9 cellular contexts compared by ENCODE assay signal in the genomic region with DNA sequence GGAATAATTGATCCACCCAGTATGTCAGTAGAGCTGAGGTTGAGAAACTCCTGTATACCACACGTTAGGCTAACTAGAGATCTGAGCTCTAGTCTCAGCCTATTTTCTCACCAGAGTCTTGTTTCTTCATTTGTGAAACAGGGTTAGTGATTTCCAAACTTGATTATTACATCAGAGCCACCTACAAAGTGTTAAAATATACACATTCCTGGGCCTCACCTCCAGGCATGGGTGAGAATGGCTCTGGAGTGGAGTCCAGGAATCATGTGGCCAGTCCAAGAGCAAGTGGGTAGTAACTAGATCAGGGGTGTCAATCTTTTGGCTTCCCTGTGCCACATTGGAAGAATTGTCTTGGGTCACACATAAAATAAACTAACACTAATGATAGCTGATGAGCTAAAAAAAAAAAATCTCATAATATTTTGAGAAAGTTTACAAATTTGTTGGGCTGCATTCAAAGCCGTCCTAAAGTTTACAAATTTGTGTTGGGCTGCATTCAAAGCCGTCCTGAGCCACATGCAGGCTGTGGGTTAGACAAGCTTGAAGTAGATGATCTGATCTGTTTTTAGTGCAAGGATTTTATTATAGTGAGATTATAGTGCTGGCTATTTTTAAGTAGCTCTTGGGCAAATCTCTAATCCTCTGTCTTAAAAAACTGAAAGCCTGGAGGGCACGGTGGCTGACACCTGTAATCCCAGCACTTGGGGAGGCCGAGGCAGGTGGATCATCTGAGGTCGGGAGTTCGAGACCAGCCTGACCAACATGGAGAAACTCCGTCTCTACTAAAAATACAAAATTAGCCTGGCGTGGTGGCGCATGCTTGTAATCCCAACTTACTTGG. TPM values are rescaled to one million over a fixed set of nuclear protein-coding genes. Genes with fewer than 3 reads are reported as not detected.
DNase-seq lines count a peak whose midpoint lies in the region; ATAC-seq, FAIRE-seq and TF ChIP-seq lines count a peak whose summit lies in the region.
"Had no signal": no experiment of that assay in that cellular context is flagged by ENCODE, and none has a peak within 500 bp of the region (broad histone marks: within the 10 kb centered on the region; RNA-seq: fewer than 3 reads in every experiment).

No MANE protein-coding gene starts in this region.

- no peaks in the 10 kb centered on the region for H3K9me1 ChIP-seq in endothelial cell of umbilical vein (replicated peaks; ENCODE audit: control insufficient read depth, extremely low read depth, insufficient read depth, low read length)

- H3K36me3 ChIP-seq in SK-N-SH (replicated peaks in 1 of 2; ENCODE audit: control insufficient read depth in 1 of 2, insufficient read depth in 2 of 2, low read length in 1 of 2): peaks cover 27 to 37% of the 10 kb centered on the region in 2 experiments
- peaks cover 68% of the 10 kb centered on the region for H3K36me3 ChIP-seq in OCI-LY7 (ENCODE audit: insufficient read depth, low read length)
- peaks cover 0 to 3% of the 10 kb centered on the region in 2 experiments for H3K36me3 ChIP-seq in endothelial cell of umbilical vein (ENCODE audit: control insufficient read depth in 2 of 2, extremely low read depth in 1 of 2, insufficient read depth in 2 of 2, low read length in 2 of 2)
- H3K36me3 ChIP-seq in skeletal muscle tissue (ENCODE audit: control insufficient read depth in 3 of 3, insufficient read depth in 3 of 3, low read length in 3 of 3): peaks cover 4 to 16% (median 14%) of the 10 kb centered on the region in 3 donors

- H4K20me1 ChIP-seq in SK-N-SH (ENCODE audit: insufficient read depth) (peaks cover 52% of the 10 kb centered on the region), OCI-LY7 (ENCODE audit: insufficient read depth, low read length) (peaks cover 34% of the 10 kb centered on the region), endothelial cell of umbilical vein (replicated peaks; ENCODE audit: control insufficient read depth, extremely low read depth, insufficient read depth, low read length) (no peaks in the 10 kb centered on the region)

- H3K79me2 ChIP-seq in SK-N-SH (ENCODE audit: insufficient read depth) (peaks cover 56% of the 10 kb centered on the region), OCI-LY7 (ENCODE audit: insufficient read depth, low read depth, low read length) (peaks cover 63% of the 10 kb centered on the region), endothelial cell of umbilical vein (ENCODE audit: control insufficient read depth, insufficient read depth, low read length) (peaks cover 45% of the 10 kb centered on the region)

- no peak for TF ChIP-seq POLR2A in endothelial cell of umbilical vein (IDR thresholded peaks at IDR 0.05; ENCODE audit: low read depth, low read length)

- no peak for TF ChIP-seq RAD21 in SK-N-SH (IDR thresholded peaks at IDR 0.05; ENCODE audit: low read length)

- dilution Hi-C loops in endothelial cell of umbilical vein (cut with MboI; ENCODE audit: extremely low pct_ligation_motif_present, low sequenced_read_pairs): no loop called here

- no peak for FAIRE-seq in endothelial cell of umbilical vein (lab: Jason Lieb, UNC)

- peak overlapping the region; percentile 29 to 73; a peak in 3 of 4 replicates for H3K27ac ChIP-seq in SK-N-SH (ENCODE audit: low read depth in 2 of 2, low read length in 1 of 2)
- H3K27ac ChIP-seq in OCI-LY7 (ENCODE audit: low read depth, low read length, poor library complexity, severe bottlenecking): peak overlapping the region; percentile 1
- peak overlapping the region; percentile 82 for H3K27ac ChIP-seq in endothelial cell of umbilical vein (ENCODE audit: insufficient read depth, low read depth, low read length)
- H3K27ac ChIP-seq in skeletal muscle tissue (ENCODE audit: low read depth, low read length): peak overlapping the region; percentile 19

- H3K4me3 ChIP-seq in SK-N-SH (ENCODE audit: low read depth in 2 of 2, low read length in 1 of 2) (0 out of 4 replicates have a peak overlapping the region, but pooled peaks of 1 of the 2 experiments have one; percentile 1), OCI-LY7 (ENCODE audit: low read depth, low read length, poor library complexity, severe bottlenecking) (peak overlapping the region; percentile 77), endothelial cell of umbilical vein (replicated peaks in 1 of 3; ENCODE audit: insufficient read depth in 1 of 3, low read depth in 1 of 3, low read length in 3 of 3) (peak overlapping the region in 1 of 3 experiments; percentile 33), skeletal muscle tissue (ENCODE audit: low read length in 3 of 3) (no peak overlapping the region)

- H3K9me2 ChIP-seq in SK-N-SH: no peaks in the 10 kb centered on the region
- no peaks in the 10 kb centered on the region for H3K9me2 ChIP-seq in OCI-LY7 (ENCODE audit: insufficient read depth, low read length)

- BruUV-seq in OCI-LY7 (replicated peaks; lab: Mats Ljungman, UMichigan) (TSS peak; percentile 1), endothelial cell of umbilical vein (replicated peaks; lab: Mats Ljungman, UMichigan) (no TSS peak)

- TF ChIP-seq CTCF in SK-N-SH (IDR thresholded peaks at IDR 0.05) (no peak), OCI-LY7 (conservative IDR thresholded peaks at IDR 0.05; ENCODE audit: low read length) (no peak), endothelial cell of umbilical vein (IDR thresholded peaks at IDR 0.05; ENCODE audit: extremely low read depth in 1 of 2, insufficient read depth in 1 of 2, low read depth in 1 of 2, low read length in 2 of 2) (no peak)

- H3K9ac ChIP-seq in SK-N-SH: no peak overlapping the region
- H3K9ac ChIP-seq in endothelial cell of umbilical vein (replicated peaks; ENCODE audit: extremely low read depth, insufficient read depth, low read length): peak overlapping the region; percentile 68
- peak overlapping the region in 1 of 3 donors; percentile 16 for H3K9ac ChIP-seq in skeletal muscle tissue (ENCODE audit: low read depth in 1 of 3, low read length in 3 of 3)

- intact Hi-C loops in OCI-LY7 (cut with micrococcal nuclease; ENCODE audit: unreplicated experiment): no loop called here
- intact Hi-C loops in endothelial cell of umbilical vein (cut with micrococcal nuclease): no loop called here

- H3F3A ChIP-seq in SK-N-SH (replicated peaks; ENCODE audit: insufficient read depth): peaks cover 41% of the 10 kb centered on the region

- peak overlapping the region; percentile 79 for H3K4me2 ChIP-seq in SK-N-SH
- H3K4me2 ChIP-seq in OCI-LY7 (ENCODE audit: low read length): peak overlapping the region; percentile 84
- peak overlapping the region; percentile 97 for H3K4me2 ChIP-seq in endothelial cell of umbilical vein (ENCODE audit: insufficient read depth, low read length)

- POLR2A ChIA-PET in SK-N-SH (lab: Yijun Ruan, JAX): interaction anchor here (0.8 to 4.4 kb wide), 4 partner anchors 7 to 111 kb away, joined by 3 to 20 read pairs (median 4); a partner anchor contains a TSS
- POLR2A ChIA-PET in OCI-LY7 (lab: Charles Lee): interaction anchor here (0.9 to 5.4 kb wide), 4 partner anchors 15 to 142 kb away, joined by 3 to 53 read pairs (median 3); no protein-coding TSS in a partner anchor
- POLR2A ChIA-PET in endothelial cell of umbilical vein (lab: Charles Lee): no interaction called here

- no peak for ATAC-seq in SK-N-SH treated with all-trans-retinoic acid at 6 μM for 48 hours
- ATAC-seq in HG03378 (IDR thresholded peaks at IDR 0.05; ENCODE audit: unreplicated experiment): no peak

- WGBS in SK-N-SH (ENCODE audit: low lambda C conversion rate): 88% methylated on average over 10 of the region's 10 CpGs

- H3K4me1 ChIP-seq in SK-N-SH (ENCODE audit: control insufficient read depth in 1 of 2, insufficient read depth in 2 of 2, low read depth in 1 of 2, low read length in 1 of 2) (peaks cover 30 to 31% of the 10 kb centered on the region in 2 experiments), OCI-LY7 (ENCODE audit: insufficient read depth, low read length, poor library complexity, severe bottlenecking) (peaks cover 44% of the 10 kb centered on the region), endothelial cell of umbilical vein (ENCODE audit: control insufficient read depth, extremely low read depth, insufficient read depth, low read length) (peaks cover 47% of the 10 kb centered on the region), skeletal muscle tissue (ENCODE audit: control insufficient read depth in 3 of 3, insufficient read depth in 3 of 3, low read length in 3 of 3) (peaks cover 44 to 62% (median 46%) of the 10 kb centered on the region in 3 donors)

- H2AFZ ChIP-seq in SK-N-SH (ENCODE audit: low read depth): no peak overlapping the region
- no peak overlapping the region for H2AFZ ChIP-seq in OCI-LY7 (ENCODE audit: low read length)
- H2AFZ ChIP-seq in endothelial cell of umbilical vein (ENCODE audit: low read depth, low read length): no peak overlapping the region

- no peaks in the 10 kb centered on the region for H3K27me3 ChIP-seq in SK-N-SH (ENCODE audit: insufficient read depth)
- H3K27me3 ChIP-seq in endothelial cell of umbilical vein (ENCODE audit: control insufficient read depth in 2 of 2, insufficient read depth in 2 of 2, low read length in 2 of 2): no peaks in the 10 kb centered on the region
- no peaks in the 10 kb centered on the region for H3K27me3 ChIP-seq in skeletal muscle tissue (ENCODE audit: control insufficient read depth in 3 of 3, insufficient read depth in 3 of 3, low read length in 3 of 3)

- H3K9me3 ChIP-seq in SK-N-SH (no peaks in the 10 kb centered on the region), OCI-LY7 (ENCODE audit: low read length) (no peaks in the 10 kb centered on the region), endothelial cell of umbilical vein (replicated peaks; ENCODE audit: control insufficient read depth, insufficient read depth, low read length) (no peaks in the 10 kb centered on the region), skeletal muscle tissue (ENCODE audit: control insufficient read depth in 3 of 3, low read length in 3 of 3) (no peaks in the 10 kb centered on the region)

- CTCF ChIA-PET in SK-N-SH (lab: Yijun Ruan, JAX) (interaction anchor here (0.9 to 14.5 kb wide), 14 partner anchors 9 to 176 kb away, joined by 3 to 319 read pairs (median 36); a partner anchor contains a TSS), OCI-LY7 (lab: Charles Lee; ENCODE audit: unreplicated experiment) (interaction anchor here (0.5 to 1.1 kb wide), 3 partner anchors 33 to 500 kb away, joined by 3 to 4 read pairs (median 3); no protein-coding TSS in a partner anchor), endothelial cell of umbilical vein (lab: Charles Lee) (interaction anchor here (1.3 to 8.8 kb wide), 5 partner anchors 13 to 121 kb away, joined by 4 to 121 read pairs (median 9); a partner anchor contains a TSS)

- no peak for TF ChIP-seq EP300 in SK-N-SH (IDR thresholded peaks at IDR 0.05; ENCODE audit: borderline replicate concordance in 1 of 2, low read depth in 1 of 2, low read length in 1 of 2)

- DNase-seq in SK-N-SH: no peak
- no peak for DNase-seq in OCI-LY7 (ENCODE audit: low spot score)
- no peak for DNase-seq in endothelial cell of umbilical vein (ENCODE audit: low read depth, low spot score)
- DNase-seq in NCI-H446 (lab: John Stamatoyannopoulos, UW): no peak
- DNase-seq in dermis blood vessel endothelial cell: no peak
- DNase-seq: hypothalamus had no signal

RNA-seq across cellular contexts. Expression of a gene that starts 20.4 kb away (rescaled TPM):
- 2.2 and 5.0 TPM in 2 replicates for polyA plus RNA-seq in SK-N-SH (2012; rRNA removed)
- 5.8 and 8.0 TPM in 2 replicates for polyA plus RNA-seq in SK-N-SH (2012; cell fraction: cytosol; rRNA removed)
- polyA plus RNA-seq in SK-N-SH (2012; cell fraction: nucleus; rRNA removed): 5.6 and 13.2 TPM in 2 replicates
- total RNA-seq in OCI-LY7 (2014; rRNA removed; shearing (Covaris generic)): 5.7 and 6.3 TPM in 2 replicates
- 11.7 and 15.9 TPM in 2 replicates for total RNA-seq in OCI-LY7 (2022)
- not detected in 2 replicates for total RNA-seq in endothelial cell of umbilical vein
- not detected in 2 replicates for polyA plus RNA-seq in endothelial cell of umbilical vein
- not detected in 2 replicates for polyA plus RNA-seq in endothelial cell of umbilical vein (2011; cell fraction: cytosol; rRNA removed)
- 0.12 and 0.34 TPM in 2 replicates for polyA plus RNA-seq in endothelial cell of umbilical vein (2011; cell fraction: nucleus; rRNA removed)
- 0.26 TPM in 1 of 2 replicates, not detected in the other for polyA plus RNA-seq in endothelial cell of umbilical vein (2012)
- polyA minus RNA-seq in endothelial cell of umbilical vein: not detected in 2 replicates
- not detected for polyA minus RNA-seq in endothelial cell of umbilical vein (2011; cell fraction: cytosol; rRNA and poly(A)+ RNA removed)
- not detected in 2 replicates for polyA minus RNA-seq in endothelial cell of umbilical vein (2011; cell fraction: nucleus; rRNA and poly(A)+ RNA removed)
- 0.52 TPM for total RNA-seq in skeletal muscle tissue
- total RNA-seq in dermis blood vessel endothelial cell: 0.19 and 0.68 TPM in 2 replicates

RNA-seq across cellular contexts. Expression of a gene that starts 22.7 kb away (rescaled TPM):
- polyA plus RNA-seq in SK-N-SH (2012; rRNA removed): 1.7 and 3.7 TPM in 2 replicates
- 1.3 and 3.2 TPM in 2 replicates for polyA plus RNA-seq in SK-N-SH (2012; cell fraction: cytosol; rRNA removed)
- 1.1 and 1.7 TPM in 2 replicates for polyA plus RNA-seq in SK-N-SH (2012; cell fraction: nucleus; rRNA removed)
- total RNA-seq in OCI-LY7 (2014; rRNA removed; shearing (Covaris generic)): 0.33 and 0.57 TPM in 2 replicates
- 0.22 and 0.44 TPM in 2 replicates for total RNA-seq in OCI-LY7 (2022)
- 0.42 and 0.91 TPM in 2 replicates for total RNA-seq in endothelial cell of umbilical vein
- 0.22 and 0.51 TPM in 2 replicates for polyA plus RNA-seq in endothelial cell of umbilical vein
- polyA plus RNA-seq in endothelial cell of umbilical vein (2011; cell fraction: cytosol; rRNA removed): 0.26 and 0.31 TPM in 2 replicates
- 0.13 TPM in 1 of 2 replicates, not detected in the other for polyA plus RNA-seq in endothelial cell of umbilical vein (2011; cell fraction: nucleus; rRNA removed)
- 0.23 and 1.4 TPM in 2 replicates for polyA plus RNA-seq in endothelial cell of umbilical vein (2012)
- 0.08 and 0.36 TPM in 2 replicates for polyA minus RNA-seq in endothelial cell of umbilical vein
- not detected for polyA minus RNA-seq in endothelial cell of umbilical vein (2011; cell fraction: cytosol; rRNA and poly(A)+ RNA removed)
- polyA minus RNA-seq in endothelial cell of umbilical vein (2011; cell fraction: nucleus; rRNA and poly(A)+ RNA removed): not detected in 2 replicates
- total RNA-seq in skeletal muscle tissue: 8.9 TPM
- 1.6 and 4.4 TPM in 2 replicates for total RNA-seq in dermis blood vessel endothelial cell

RNA-seq across cellular contexts. Expression of a gene that starts 25.4 kb away (rescaled TPM):
- polyA plus RNA-seq in SK-N-SH (2012; rRNA removed): 0.57 and 0.94 TPM in 2 replicates
- polyA plus RNA-seq in SK-N-SH (2012; cell fraction: cytosol; rRNA removed): 0.44 and 0.60 TPM in 2 replicates
- 0.49 and 1.7 TPM in 2 replicates for polyA plus RNA-seq in SK-N-SH (2012; cell fraction: nucleus; rRNA removed)
- total RNA-seq in OCI-LY7 (2014; rRNA removed; shearing (Covaris generic)): not detected in 2 replicates
- not detected in 2 replicates for total RNA-seq in OCI-LY7 (2022)
- 0.69 and 1.7 TPM in 2 replicates for total RNA-seq in endothelial cell of umbilical vein
- 0.59 and 0.76 TPM in 2 replicates for polyA plus RNA-seq in endothelial cell of umbilical vein
- polyA plus RNA-seq in endothelial cell of umbilical vein (2011; cell fraction: cytosol; rRNA removed): 0.34 and 0.50 TPM in 2 replicates
- polyA plus RNA-seq in endothelial cell of umbilical vein (2011; cell fraction: nucleus; rRNA removed): 0.63 and 0.90 TPM in 2 replicates
- 0.52 and 0.60 TPM in 2 replicates for polyA plus RNA-seq in endothelial cell of umbilical vein (2012)
- 1.4 and 1.7 TPM in 2 replicates for polyA minus RNA-seq in endothelial cell of umbilical vein
- polyA minus RNA-seq in endothelial cell of umbilical vein (2011; cell fraction: cytosol; rRNA and poly(A)+ RNA removed): not detected
- polyA minus RNA-seq in endothelial cell of umbilical vein (2011; cell fraction: nucleus; rRNA and poly(A)+ RNA removed): not detected in 2 replicates
- total RNA-seq in skeletal muscle tissue: 2.6 TPM
- total RNA-seq in dermis blood vessel endothelial cell: 0.28 and 0.51 TPM in 2 replicates

RNA-seq across cellular contexts. Expression of a gene that starts 59.0 kb away (rescaled TPM):
- 14.0 and 16.1 TPM in 2 replicates for polyA plus RNA-seq in SK-N-SH (2012; rRNA removed)
- 7.0 and 9.1 TPM in 2 replicates for polyA plus RNA-seq in SK-N-SH (2012; cell fraction: cytosol; rRNA removed)
- 51.9 and 65.9 TPM in 2 replicates for polyA plus RNA-seq in SK-N-SH (2012; cell fraction: nucleus; rRNA removed)
- total RNA-seq in OCI-LY7 (2014; rRNA removed; shearing (Covaris generic)): 122 and 144 TPM in 2 replicates
- total RNA-seq in OCI-LY7 (2022): 158 and 173 TPM in 2 replicates
- 38.5 and 42.6 TPM in 2 replicates for total RNA-seq in endothelial cell of umbilical vein
- 25.5 and 35.0 TPM in 2 replicates for polyA plus RNA-seq in endothelial cell of umbilical vein
- polyA plus RNA-seq in endothelial cell of umbilical vein (2011; cell fraction: cytosol; rRNA removed): 14.3 and 17.0 TPM in 2 replicates
- polyA plus RNA-seq in endothelial cell of umbilical vein (2011; cell fraction: nucleus; rRNA removed): 34.9 and 50.9 TPM in 2 replicates
- polyA plus RNA-seq in endothelial cell of umbilical vein (2012): 28.8 and 49.4 TPM in 2 replicates
- 18.1 and 20.4 TPM in 2 replicates for polyA minus RNA-seq in endothelial cell of umbilical vein
- 4.5 TPM for polyA minus RNA-seq in endothelial cell of umbilical vein (2011; cell fraction: cytosol; rRNA and poly(A)+ RNA removed)
- polyA minus RNA-seq in endothelial cell of umbilical vein (2011; cell fraction: nucleus; rRNA and poly(A)+ RNA removed): 16.7 and 35.6 TPM in 2 replicates
- 3.7 TPM for total RNA-seq in skeletal muscle tissue
- 34.5 and 35.5 TPM in 2 replicates for total RNA-seq in dermis blood vessel endothelial cell

Comparison
In these comparisons a context has a peak if more than half of its experiments do, and no peak if none do; other contexts are left out.
1. H3K27ac ChIP-seq: peak in every context shown above with its lines; median percentile 82 in endothelial cell of umbilical vein; 51 in SK-N-SH; 19 in skeletal muscle tissue; 1 in OCI-LY7.